In the genomic region with DNA sequence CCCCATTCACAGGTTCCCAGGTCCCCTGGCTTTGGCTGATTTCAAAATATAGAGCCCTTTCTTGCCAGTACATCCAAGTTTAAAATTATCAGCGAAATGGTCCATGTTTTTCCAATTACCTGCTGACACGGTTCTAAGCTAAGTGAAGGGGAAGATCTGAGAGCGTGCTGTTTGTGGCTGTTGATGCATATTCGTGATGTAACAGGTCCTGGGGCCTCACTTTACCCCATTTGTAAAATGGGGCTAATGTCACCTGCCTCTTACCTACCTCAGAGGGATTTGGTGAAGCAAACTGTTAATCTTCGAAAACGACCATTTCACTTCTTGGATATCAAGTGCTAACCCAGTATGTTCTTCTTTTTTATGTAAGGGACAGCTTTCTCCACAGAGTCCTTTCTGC, we compare ENCODE assay signal across 4 cellular contexts.
TF ChIP-seq lines count a peak whose summit lies in the region.

No MANE protein-coding gene starts in this region.

TF ChIP-seq in SK-N-SH, 30 proteins besides CTCF, POLR2A, EP300 and RAD21 (continues in another document):
- TF ChIP-seq, protein P1, sequence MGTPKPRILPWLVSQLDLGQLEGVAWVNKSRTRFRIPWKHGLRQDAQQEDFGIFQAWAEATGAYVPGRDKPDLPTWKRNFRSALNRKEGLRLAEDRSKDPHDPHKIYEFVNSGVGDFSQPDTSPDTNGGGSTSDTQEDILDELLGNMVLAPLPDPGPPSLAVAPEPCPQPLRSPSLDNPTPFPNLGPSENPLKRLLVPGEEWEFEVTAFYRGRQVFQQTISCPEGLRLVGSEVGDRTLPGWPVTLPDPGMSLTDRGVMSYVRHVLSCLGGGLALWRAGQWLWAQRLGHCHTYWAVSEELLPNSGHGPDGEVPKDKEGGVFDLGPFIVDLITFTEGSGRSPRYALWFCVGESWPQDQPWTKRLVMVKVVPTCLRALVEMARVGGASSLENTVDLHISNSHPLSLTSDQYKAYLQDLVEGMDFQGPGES (IDR thresholded peaks at IDR 0.05; ENCODE audit: low read depth, low read length) = no peak
- no peak for TF ChIP-seq NFIC (IDR thresholded peaks at IDR 0.05; ENCODE audit: borderline replicate concordance)
- TF ChIP-seq GABPA (IDR thresholded peaks at IDR 0.05; ENCODE audit: low read depth) = no peak
- no peak for TF ChIP-seq POLR2AphosphoS5 (IDR thresholded peaks at IDR 0.05; ENCODE audit: low read depth, low read length)
- TF ChIP-seq FOXJ3 (CRISPR knock-in tag; IDR thresholded peaks at IDR 0.05) = no peak
- TF ChIP-seq SMC3 (IDR thresholded peaks at IDR 0.05; ENCODE audit: low read depth, low read length) = no peak
- no peak for TF ChIP-seq ELF1 (IDR thresholded peaks at IDR 0.05)
- TF ChIP-seq REST (IDR thresholded peaks at IDR 0.05; ENCODE audit: low read depth, low read length) = no peak
- no peak for TF ChIP-seq RFX5 (IDR thresholded peaks at IDR 0.05; ENCODE audit: low read length)
- no peak for TF ChIP-seq FOSL2 (IDR thresholded peaks at IDR 0.05; ENCODE audit: borderline replicate concordance, low read depth)
- no peak for TF ChIP-seq JUND (IDR thresholded peaks at IDR 0.05)
- no peak for TF ChIP-seq SIN3A (IDR thresholded peaks at IDR 0.05; ENCODE audit: borderline replicate concordance, low read depth, low read length)

TF ChIP-seq in SK-N-SH treated with all-trans-retinoic acid at 6 μM for 48 hours, 23 proteins besides CTCF, POLR2A, EP300 and RAD21 (continues in another document):
- no peak for TF ChIP-seq ZFP30 (CRISPR knock-in tag; IDR thresholded peaks at IDR 0.05)
- no peak for TF ChIP-seq ZFP3 (CRISPR knock-in tag; IDR thresholded peaks at IDR 0.05)
- no peak for TF ChIP-seq BACH2 (CRISPR knock-in tag; IDR thresholded peaks at IDR 0.05; ENCODE audit: borderline replicate concordance)
- no peak for TF ChIP-seq PATZ1 (CRISPR knock-in tag; IDR thresholded peaks at IDR 0.05; ENCODE audit: borderline replicate concordance)
- TF ChIP-seq CSRNP3 (CRISPR knock-in tag; IDR thresholded peaks at IDR 0.05) = no peak
- TF ChIP-seq, protein P2, sequence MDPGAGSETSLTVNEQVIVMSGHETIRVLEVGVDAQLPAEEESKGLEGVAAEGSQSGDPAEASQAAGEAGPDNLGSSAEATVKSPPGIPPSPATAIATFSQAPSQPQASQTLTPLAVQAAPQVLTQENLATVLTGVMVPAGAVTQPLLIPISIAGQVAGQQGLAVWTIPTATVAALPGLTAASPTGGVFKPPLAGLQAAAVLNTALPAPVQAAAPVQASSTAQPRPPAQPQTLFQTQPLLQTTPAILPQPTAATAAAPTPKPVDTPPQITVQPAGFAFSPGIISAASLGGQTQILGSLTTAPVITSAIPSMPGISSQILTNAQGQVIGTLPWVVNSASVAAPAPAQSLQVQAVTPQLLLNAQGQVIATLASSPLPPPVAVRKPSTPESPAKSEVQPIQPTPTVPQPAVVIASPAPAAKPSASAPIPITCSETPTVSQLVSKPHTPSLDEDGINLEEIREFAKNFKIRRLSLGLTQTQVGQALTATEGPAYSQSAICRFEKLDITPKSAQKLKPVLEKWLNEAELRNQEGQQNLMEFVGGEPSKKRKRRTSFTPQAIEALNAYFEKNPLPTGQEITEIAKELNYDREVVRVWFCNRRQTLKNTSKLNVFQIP (CRISPR knock-in tag; IDR thresholded peaks at IDR 0.05; ENCODE audit: borderline replicate concordance, low read depth) = no peak
- no peak for TF ChIP-seq RARB (CRISPR knock-in tag; IDR thresholded peaks at IDR 0.05)
- TF ChIP-seq TOX (CRISPR knock-in tag; IDR thresholded peaks at IDR 0.05; ENCODE audit: borderline replicate concordance) = no peak
- TF ChIP-seq CSDC2 (CRISPR knock-in tag; IDR thresholded peaks at IDR 0.05) = no peak
- TF ChIP-seq GLIS3 (CRISPR knock-in tag; IDR thresholded peaks at IDR 0.05) = no peak
- no peak for TF ChIP-seq ARNTL (CRISPR knock-in tag; IDR thresholded peaks at IDR 0.05; ENCODE audit: borderline replicate concordance, low read depth)
- no peak for TF ChIP-seq OSR1 (CRISPR knock-in tag; IDR thresholded peaks at IDR 0.05)
- no peak for TF ChIP-seq SNAI2 (CRISPR knock-in tag; IDR thresholded peaks at IDR 0.05)

TF ChIP-seq in HEK293, 187 proteins besides CTCF, POLR2A, EP300 and RAD21:
- TF ChIP-seq ZNF416 (tag by site-specific recombination; IDR thresholded peaks at IDR 0.05) (no peak), SCRT2 (tag by site-specific recombination; IDR thresholded peaks at IDR 0.05) (0 out of 2 replicates have a peak, but pooled peaks have one; percentile 22), ZNF670 (tag by site-specific recombination; IDR thresholded peaks at IDR 0.05; ENCODE audit: low read depth) (no peak), ZSCAN5A (tag by site-specific recombination; IDR thresholded peaks at IDR 0.05) (no peak), ZNF174 (tag by site-specific recombination; IDR thresholded peaks at IDR 0.05) (no peak), ZNF624 (tag by site-specific recombination; IDR thresholded peaks at IDR 0.05) (no peak)
- TF ChIP-seq, protein P3, sequence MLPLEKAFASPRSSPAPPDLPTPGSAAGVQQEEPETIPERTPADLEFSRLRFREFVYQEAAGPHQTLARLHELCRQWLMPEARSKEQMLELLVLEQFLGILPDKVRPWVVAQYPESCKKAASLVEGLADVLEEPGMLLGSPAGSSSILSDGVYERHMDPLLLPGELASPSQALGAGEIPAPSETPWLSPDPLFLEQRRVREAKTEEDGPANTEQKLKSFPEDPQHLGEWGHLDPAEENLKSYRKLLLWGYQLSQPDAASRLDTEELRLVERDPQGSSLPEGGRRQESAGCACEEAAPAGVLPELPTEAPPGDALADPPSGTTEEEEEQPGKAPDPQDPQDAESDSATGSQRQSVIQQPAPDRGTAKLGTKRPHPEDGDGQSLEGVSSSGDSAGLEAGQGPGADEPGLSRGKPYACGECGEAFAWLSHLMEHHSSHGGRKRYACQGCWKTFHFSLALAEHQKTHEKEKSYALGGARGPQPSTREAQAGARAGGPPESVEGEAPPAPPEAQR (tag by site-specific recombination; IDR thresholded peaks at IDR 0.05) = no peak
TF ChIP-seq in HEK293: peak in this region for 1.

TF ChIP-seq in K562, 482 proteins besides CTCF, POLR2A, EP300 and RAD21:
- TF ChIP-seq ZNF3 (CRISPR knock-in tag; IDR thresholded peaks at IDR 0.05) (peak; percentile 63; the same call in 1 of the 2 replicates), GTF2A2 (tag; IDR thresholded peaks at IDR 0.05) (no peak), TAF7 (tag; IDR thresholded peaks at IDR 0.05) (no peak), PTBP1 (IDR thresholded peaks at IDR 0.05; ENCODE audit: low read depth, low read length) (0 out of 2 replicates have a peak, but pooled peaks have one; percentile 48), NBN (IDR thresholded peaks at IDR 0.05; ENCODE audit: low read depth) (peak; percentile 0; the same call in 1 of the 2 replicates), HDGF (IDR thresholded peaks at IDR 0.05) (0 out of 2 replicates have a peak, but pooled peaks have one; percentile 22), CCAR2 (IDR thresholded peaks at IDR 0.05; ENCODE audit: low read depth, low read length) (no peak), SMARCA5 (IDR thresholded peaks at IDR 0.05) (peak; percentile 38; the same call in 1 of the 2 replicates), ESRRA (IDR thresholded peaks at IDR 0.05; ENCODE audit: borderline replicate concordance, low read depth) (no peak), ZNF584 (CRISPR knock-in tag; IDR thresholded peaks at IDR 0.05; ENCODE audit: low read depth) (0 out of 2 replicates have a peak, but pooled peaks have one; percentile 3), RBM25 (IDR thresholded peaks at IDR 0.05; ENCODE audit: low read depth, low read length, severe bottlenecking) (peak; percentile 98), MCM3 (IDR thresholded peaks at IDR 0.05) (no peak), ADNP (tag; IDR thresholded peaks at IDR 0.05) (peak; percentile 75), EWSR1 (IDR thresholded peaks at IDR 0.05; ENCODE audit: borderline replicate concordance, low read depth, partially characterized antibody) (no peak), DACH1 (IDR thresholded peaks at IDR 0.05; ENCODE audit: partially characterized antibody) (no peak), ZNF121 (CRISPR knock-in tag; conservative IDR thresholded peaks at IDR 0.05) (no peak), SP1 (CRISPR knock-in tag; IDR thresholded peaks at IDR 0.05) (peak; percentile 21; the same call in 1 of the 2 replicates), ATF4 (CRISPR knock-in tag; IDR thresholded peaks at IDR 0.05) (no peak), BCOR (IDR thresholded peaks at IDR 0.05) (peak; percentile 90), ZKSCAN8 (CRISPR knock-in tag; IDR thresholded peaks at IDR 0.05) (0 out of 2 replicates have a peak, but pooled peaks have one; percentile 19), ATF1 (CRISPR knock-in tag; IDR thresholded peaks at IDR 0.05) (no peak), ATF1 (tag; IDR thresholded peaks at IDR 0.05) (0 out of 2 replicates have a peak, but pooled peaks have one; percentile 9), RBM14 (IDR thresholded peaks at IDR 0.05; ENCODE audit: borderline replicate concordance, insufficient read depth, low read depth, low read length) (no peak), EP400 (IDR thresholded peaks at IDR 0.05) (0 out of 2 replicates have a peak, but pooled peaks have one; percentile 2), CXXC5 (CRISPR knock-in tag; IDR thresholded peaks at IDR 0.05) (no peak)
- TF ChIP-seq, protein P4, sequence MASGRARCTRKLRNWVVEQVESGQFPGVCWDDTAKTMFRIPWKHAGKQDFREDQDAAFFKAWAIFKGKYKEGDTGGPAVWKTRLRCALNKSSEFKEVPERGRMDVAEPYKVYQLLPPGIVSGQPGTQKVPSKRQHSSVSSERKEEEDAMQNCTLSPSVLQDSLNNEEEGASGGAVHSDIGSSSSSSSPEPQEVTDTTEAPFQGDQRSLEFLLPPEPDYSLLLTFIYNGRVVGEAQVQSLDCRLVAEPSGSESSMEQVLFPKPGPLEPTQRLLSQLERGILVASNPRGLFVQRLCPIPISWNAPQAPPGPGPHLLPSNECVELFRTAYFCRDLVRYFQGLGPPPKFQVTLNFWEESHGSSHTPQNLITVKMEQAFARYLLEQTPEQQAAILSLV (tag; IDR thresholded peaks at IDR 0.05) = no peak
- TF ChIP-seq, protein P5, sequence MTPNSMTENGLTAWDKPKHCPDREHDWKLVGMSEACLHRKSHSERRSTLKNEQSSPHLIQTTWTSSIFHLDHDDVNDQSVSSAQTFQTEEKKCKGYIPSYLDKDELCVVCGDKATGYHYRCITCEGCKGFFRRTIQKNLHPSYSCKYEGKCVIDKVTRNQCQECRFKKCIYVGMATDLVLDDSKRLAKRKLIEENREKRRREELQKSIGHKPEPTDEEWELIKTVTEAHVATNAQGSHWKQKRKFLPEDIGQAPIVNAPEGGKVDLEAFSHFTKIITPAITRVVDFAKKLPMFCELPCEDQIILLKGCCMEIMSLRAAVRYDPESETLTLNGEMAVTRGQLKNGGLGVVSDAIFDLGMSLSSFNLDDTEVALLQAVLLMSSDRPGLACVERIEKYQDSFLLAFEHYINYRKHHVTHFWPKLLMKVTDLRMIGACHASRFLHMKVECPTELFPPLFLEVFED (CRISPR knock-in tag; conservative IDR thresholded peaks at IDR 0.05) = no peak
- TF ChIP-seq, protein P6, sequence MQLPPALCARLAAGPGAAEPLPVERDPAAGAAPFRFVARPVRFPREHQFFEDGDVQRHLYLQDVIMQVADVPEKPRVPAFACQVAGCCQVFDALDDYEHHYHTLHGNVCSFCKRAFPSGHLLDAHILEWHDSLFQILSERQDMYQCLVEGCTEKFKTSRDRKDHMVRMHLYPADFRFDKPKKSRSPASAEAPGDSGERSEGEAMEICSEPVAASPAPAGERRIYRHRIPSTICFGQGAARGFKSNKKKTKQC (CRISPR knock-in tag; IDR thresholded peaks at IDR 0.05) = no peak
TF ChIP-seq in K562: peak in this region for 13.
